1 cellular context compared by ENCODE assay signal in the genomic region with DNA sequence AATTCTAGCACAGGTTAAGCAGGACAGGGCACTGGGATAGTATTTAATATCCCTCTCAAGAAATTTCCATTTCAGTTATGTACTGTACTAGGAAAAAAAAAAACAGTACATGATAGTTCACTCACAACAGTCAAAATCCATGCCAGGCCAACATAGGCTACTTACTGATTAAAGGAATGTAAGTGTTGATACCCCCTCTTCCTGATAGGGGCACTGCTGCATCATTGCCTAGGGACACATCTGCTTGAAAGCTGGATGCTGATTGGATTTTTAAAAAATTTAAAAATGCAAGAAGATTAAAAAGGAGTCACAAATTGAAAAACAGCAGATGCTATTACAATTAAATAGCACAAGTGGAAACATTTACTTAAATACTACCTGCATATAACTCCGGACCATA.
TF ChIP-seq lines count a peak whose summit lies in the region.

No MANE protein-coding gene starts in this region.

TF ChIP-seq in HCT116, 20 proteins besides CTCF, POLR2A, EP300 and RAD21 (continued from another document):
- TF ChIP-seq, protein P1, sequence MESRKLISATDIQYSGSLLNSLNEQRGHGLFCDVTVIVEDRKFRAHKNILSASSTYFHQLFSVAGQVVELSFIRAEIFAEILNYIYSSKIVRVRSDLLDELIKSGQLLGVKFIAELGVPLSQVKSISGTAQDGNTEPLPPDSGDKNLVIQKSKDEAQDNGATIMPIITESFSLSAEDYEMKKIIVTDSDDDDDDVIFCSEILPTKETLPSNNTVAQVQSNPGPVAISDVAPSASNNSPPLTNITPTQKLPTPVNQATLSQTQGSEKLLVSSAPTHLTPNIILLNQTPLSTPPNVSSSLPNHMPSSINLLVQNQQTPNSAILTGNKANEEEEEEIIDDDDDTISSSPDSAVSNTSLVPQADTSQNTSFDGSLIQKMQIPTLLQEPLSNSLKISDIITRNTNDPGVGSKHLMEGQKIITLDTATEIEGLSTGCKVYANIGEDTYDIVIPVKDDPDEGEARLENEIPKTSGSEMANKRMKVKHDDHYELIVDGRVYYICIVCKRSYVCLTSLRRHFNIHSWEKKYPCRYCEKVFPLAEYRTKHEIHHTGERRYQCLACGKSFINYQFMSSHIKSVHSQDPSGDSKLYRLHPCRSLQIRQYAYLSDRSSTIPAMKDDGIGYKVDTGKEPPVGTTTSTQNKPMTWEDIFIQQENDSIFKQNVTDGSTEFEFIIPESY (IDR thresholded peaks at IDR 0.05; ENCODE audit: extremely low read depth, insufficient replicate concordance, low read length) = no peak
